1 cellular context compared by ENCODE assay signal in genomic region chr3:149657458-149657795, GRCh38.
TF ChIP-seq lines count a peak whose summit lies in the region.

No MANE protein-coding gene starts in this region.

TF ChIP-seq in H1, 55 proteins besides CTCF, POLR2A, EP300 and RAD21 (continued from another document):
- 0 out of 2 replicates have a peak, but pooled peaks have one; percentile 25 for TF ChIP-seq PHF8 (conservative IDR thresholded peaks at IDR 0.05; ENCODE audit: low read depth, low read length)
- no peak; the same call in 1 of the 2 replicates for TF ChIP-seq SP4 (IDR thresholded peaks at IDR 0.05; ENCODE audit: low read length)
- TF ChIP-seq SAP30 (IDR thresholded peaks at IDR 0.05; ENCODE audit: insufficient read depth, insufficient replicate concordance, low read length) = no peak
- TF ChIP-seq RNF2 (IDR thresholded peaks at IDR 0.05; ENCODE audit: borderline replicate concordance, low read depth, low read length, missing control alignments, poor library complexity, severe bottlenecking) = no peak
- 0 out of 4 replicates have a peak, but pooled peaks of 1 of the 2 experiments have one; percentile 15 for TF ChIP-seq SIN3A (conservative IDR thresholded peaks at IDR 0.05 in 1 of 2, IDR thresholded peaks at IDR 0.05 in 1 of 2; ENCODE audit: low read depth in 1 of 2, low read length in 2 of 2)
- TF ChIP-seq RBBP5 (IDR thresholded peaks at IDR 0.05; ENCODE audit: borderline replicate concordance, low read depth, low read length) = peak; percentile 63; the same call in 1 of the 2 replicates
- TF ChIP-seq KDM4A (IDR thresholded peaks at IDR 0.05; ENCODE audit: low read depth, low read length, severe bottlenecking) = peak; percentile 33
- TF ChIP-seq NANOG (IDR thresholded peaks at IDR 0.05; ENCODE audit: insufficient read depth, low read depth, low read length, poor library complexity, severe bottlenecking) = no peak
- no peak for TF ChIP-seq SP1 (IDR thresholded peaks at IDR 0.05; ENCODE audit: low read depth, low read length)
- TF ChIP-seq CREB1 (IDR thresholded peaks at IDR 0.05) = no peak
- TF ChIP-seq TAF7 (optimal IDR thresholded peaks at IDR 0.05; ENCODE audit: borderline replicate concordance, low read depth, low read length) = no peak
- no peak for TF ChIP-seq KDM1A (IDR thresholded peaks at IDR 0.05; ENCODE audit: borderline replicate concordance, low read length)
- peak; percentile 25 for TF ChIP-seq ASH2L (IDR thresholded peaks at IDR 0.05; ENCODE audit: low read length)
- TF ChIP-seq YY1 (IDR thresholded peaks at IDR 0.05; ENCODE audit: low read depth, low read length) = 0 out of 2 replicates have a peak, but pooled peaks have one; percentile 39
- no peak for TF ChIP-seq HDAC6 (IDR thresholded peaks at IDR 0.05; ENCODE audit: low read depth, low read length)
- TF ChIP-seq CEBPB (IDR thresholded peaks at IDR 0.05; ENCODE audit: low read depth, low read length) = peak; percentile 89
- no peak for TF ChIP-seq SRF (IDR thresholded peaks at IDR 0.05; ENCODE audit: low read depth, low read length)
